Comparison of ENCODE assay signal across 3 cellular contexts in the genomic region with DNA sequence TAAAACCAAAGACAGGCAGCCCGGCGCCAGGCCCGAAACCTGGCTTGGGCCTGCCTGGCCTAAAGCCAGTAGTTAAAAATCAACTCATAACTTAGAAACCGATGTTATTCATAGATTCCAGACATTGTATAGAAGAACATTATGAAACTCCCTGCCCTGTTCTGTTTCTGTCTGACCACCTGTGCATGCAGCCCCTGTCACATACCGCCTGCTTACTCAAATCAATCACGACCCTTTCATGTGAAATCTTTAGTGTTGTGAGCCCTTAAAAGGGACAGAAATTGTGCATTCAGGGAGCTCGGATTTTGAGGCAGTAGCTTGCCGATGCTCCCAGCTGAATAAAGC. TPM values are rescaled to one million over a fixed set of nuclear protein-coding genes. Genes with fewer than 3 reads are reported as not detected.
"Had no signal": no experiment of that assay in that cellular context is flagged by ENCODE, and none has a peak within 500 bp of the region (broad histone marks: within the 10 kb centered on the region; RNA-seq: fewer than 3 reads in every experiment).

No MANE protein-coding gene starts in this region.

RNA-seq across cellular contexts. Expression of gene KCNMA1, which starts 45.5 kb away (rescaled TPM):
- total RNA-seq: activated CD4-positive, alpha-beta T cell treated with anti-CD3 and anti-CD28 coated beads, Interleukin-2, amount 10 ng/mL, durations not matched to agents 24 days and 14 days; activated T-helper 1 cell treated with anti-CD3 and anti-CD28 coated beads, Interleukin-12 subunit alpha, Interleukin-12 subunit beta, Interleukin-2, Interleukin-4 antibody, amounts not matched to agents 30 ng/mL and 10 ng/mL and 1 ng/mL, durations not matched to agents 14 hours and 24 hours and 36 hours; OCI-LY7 had no signal
